Comparison of ENCODE assay signal across 1 cellular context in the genomic region with DNA sequence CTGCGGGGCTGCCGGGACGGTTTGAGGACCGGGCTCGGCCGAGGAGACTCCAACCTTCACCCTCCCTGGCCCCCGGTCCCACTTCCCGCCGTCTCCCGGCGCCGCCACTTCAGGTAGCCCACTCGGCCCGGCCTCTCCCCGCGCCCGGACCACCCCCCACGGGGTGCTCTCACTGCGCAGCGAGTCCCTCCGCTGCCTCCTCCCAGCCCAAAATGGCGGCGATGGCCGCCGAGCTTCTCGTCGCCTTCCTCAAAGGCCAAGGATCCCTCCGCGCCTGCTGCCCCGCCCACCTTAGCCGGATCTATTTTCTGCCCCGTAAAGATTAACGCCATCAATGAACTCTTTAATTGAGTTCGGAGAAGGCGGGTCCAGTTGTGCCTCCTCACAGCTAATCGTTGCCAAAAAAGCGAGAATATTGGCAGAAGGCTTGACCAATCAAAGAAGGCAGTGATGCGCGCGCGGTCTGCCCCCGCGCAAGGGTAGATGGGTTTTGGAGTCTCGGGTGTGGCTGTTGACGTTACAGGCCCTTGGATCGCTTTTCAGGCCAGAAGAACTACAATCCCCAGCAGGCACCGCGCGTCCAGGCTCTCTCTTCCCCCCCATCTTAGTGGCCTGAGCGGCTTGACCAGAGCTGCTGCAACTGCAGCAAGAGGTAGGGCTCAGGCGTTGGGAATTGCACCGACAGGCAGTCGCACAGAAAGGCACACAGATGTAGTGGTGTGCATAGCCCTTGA.
TF ChIP-seq lines count a peak whose summit lies in the region.

A gene with protein sequence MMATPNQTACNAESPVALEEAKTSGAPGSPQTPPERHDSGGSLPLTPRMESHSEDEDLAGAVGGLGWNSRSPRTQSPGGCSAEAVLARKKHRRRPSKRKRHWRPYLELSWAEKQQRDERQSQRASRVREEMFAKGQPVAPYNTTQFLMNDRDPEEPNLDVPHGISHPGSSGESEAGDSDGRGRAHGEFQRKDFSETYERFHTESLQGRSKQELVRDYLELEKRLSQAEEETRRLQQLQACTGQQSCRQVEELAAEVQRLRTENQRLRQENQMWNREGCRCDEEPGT (plus strand): TSS at position 588 of the 734 bp plus-strand sequence. CDS start 919 bp downstream, outside the sequence.

TF ChIP-seq in A549, 52 proteins besides CTCF, POLR2A, EP300 and RAD21 (continued from another document):
- TF ChIP-seq, protein P1, sequence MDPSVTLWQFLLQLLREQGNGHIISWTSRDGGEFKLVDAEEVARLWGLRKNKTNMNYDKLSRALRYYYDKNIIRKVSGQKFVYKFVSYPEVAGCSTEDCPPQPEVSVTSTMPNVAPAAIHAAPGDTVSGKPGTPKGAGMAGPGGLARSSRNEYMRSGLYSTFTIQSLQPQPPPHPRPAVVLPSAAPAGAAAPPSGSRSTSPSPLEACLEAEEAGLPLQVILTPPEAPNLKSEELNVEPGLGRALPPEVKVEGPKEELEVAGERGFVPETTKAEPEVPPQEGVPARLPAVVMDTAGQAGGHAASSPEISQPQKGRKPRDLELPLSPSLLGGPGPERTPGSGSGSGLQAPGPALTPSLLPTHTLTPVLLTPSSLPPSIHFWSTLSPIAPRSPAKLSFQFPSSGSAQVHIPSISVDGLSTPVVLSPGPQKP (IDR thresholded peaks at IDR 0.05; ENCODE audit: low read depth, low read length), result no peak
- no peak; the same call in 2 of the 3 replicates for TF ChIP-seq SMC3 (IDR thresholded peaks at IDR 0.05)
- TF ChIP-seq, protein P2, sequence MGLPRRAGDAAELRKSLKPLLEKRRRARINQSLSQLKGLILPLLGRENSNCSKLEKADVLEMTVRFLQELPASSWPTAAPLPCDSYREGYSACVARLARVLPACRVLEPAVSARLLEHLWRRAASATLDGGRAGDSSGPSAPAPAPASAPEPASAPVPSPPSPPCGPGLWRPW (IDR thresholded peaks at IDR 0.05), result no peak
- no peak for TF ChIP-seq HEYL (CRISPR knock-in tag; IDR thresholded peaks at IDR 0.05)
- TF ChIP-seq CEBPB (IDR thresholded peaks at IDR 0.05), result peak in 1 of 2 experiments; percentile 32; a peak in 1 of 4 replicates
- no peak for TF ChIP-seq HDAC2 (IDR thresholded peaks at IDR 0.05)
- TF ChIP-seq NFE2L2 (conservative IDR thresholded peaks at IDR 0.05; ENCODE audit: low read length), result no peak
- no peak for TF ChIP-seq FOSL2 (IDR thresholded peaks at IDR 0.05)
- TF ChIP-seq FOSL2 (CRISPR knock-in tag; IDR thresholded peaks at IDR 0.05), result no peak
- TF ChIP-seq, protein P3, sequence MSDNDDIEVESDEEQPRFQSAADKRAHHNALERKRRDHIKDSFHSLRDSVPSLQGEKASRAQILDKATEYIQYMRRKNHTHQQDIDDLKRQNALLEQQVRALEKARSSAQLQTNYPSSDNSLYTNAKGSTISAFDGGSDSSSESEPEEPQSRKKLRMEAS (IDR thresholded peaks at IDR 0.05), result peak; percentile 77
- no peak; the same call in 1 of the 2 replicates for TF ChIP-seq GATA3 (IDR thresholded peaks at IDR 0.05; ENCODE audit: borderline replicate concordance)
- TF ChIP-seq, protein P4, sequence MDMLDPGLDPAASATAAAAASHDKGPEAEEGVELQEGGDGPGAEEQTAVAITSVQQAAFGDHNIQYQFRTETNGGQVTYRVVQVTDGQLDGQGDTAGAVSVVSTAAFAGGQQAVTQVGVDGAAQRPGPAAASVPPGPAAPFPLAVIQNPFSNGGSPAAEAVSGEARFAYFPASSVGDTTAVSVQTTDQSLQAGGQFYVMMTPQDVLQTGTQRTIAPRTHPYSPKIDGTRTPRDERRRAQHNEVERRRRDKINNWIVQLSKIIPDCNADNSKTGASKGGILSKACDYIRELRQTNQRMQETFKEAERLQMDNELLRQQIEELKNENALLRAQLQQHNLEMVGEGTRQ (IDR thresholded peaks at IDR 0.05), result no peak
- TF ChIP-seq TP53 (CRISPR knock-in tag; IDR thresholded peaks at IDR 0.05), result peak; percentile 83; the same call in 1 of the 2 replicates
- no peak for TF ChIP-seq RNF2 (IDR thresholded peaks at IDR 0.05; ENCODE audit: borderline replicate concordance, low read depth)
- TF ChIP-seq, protein P5, sequence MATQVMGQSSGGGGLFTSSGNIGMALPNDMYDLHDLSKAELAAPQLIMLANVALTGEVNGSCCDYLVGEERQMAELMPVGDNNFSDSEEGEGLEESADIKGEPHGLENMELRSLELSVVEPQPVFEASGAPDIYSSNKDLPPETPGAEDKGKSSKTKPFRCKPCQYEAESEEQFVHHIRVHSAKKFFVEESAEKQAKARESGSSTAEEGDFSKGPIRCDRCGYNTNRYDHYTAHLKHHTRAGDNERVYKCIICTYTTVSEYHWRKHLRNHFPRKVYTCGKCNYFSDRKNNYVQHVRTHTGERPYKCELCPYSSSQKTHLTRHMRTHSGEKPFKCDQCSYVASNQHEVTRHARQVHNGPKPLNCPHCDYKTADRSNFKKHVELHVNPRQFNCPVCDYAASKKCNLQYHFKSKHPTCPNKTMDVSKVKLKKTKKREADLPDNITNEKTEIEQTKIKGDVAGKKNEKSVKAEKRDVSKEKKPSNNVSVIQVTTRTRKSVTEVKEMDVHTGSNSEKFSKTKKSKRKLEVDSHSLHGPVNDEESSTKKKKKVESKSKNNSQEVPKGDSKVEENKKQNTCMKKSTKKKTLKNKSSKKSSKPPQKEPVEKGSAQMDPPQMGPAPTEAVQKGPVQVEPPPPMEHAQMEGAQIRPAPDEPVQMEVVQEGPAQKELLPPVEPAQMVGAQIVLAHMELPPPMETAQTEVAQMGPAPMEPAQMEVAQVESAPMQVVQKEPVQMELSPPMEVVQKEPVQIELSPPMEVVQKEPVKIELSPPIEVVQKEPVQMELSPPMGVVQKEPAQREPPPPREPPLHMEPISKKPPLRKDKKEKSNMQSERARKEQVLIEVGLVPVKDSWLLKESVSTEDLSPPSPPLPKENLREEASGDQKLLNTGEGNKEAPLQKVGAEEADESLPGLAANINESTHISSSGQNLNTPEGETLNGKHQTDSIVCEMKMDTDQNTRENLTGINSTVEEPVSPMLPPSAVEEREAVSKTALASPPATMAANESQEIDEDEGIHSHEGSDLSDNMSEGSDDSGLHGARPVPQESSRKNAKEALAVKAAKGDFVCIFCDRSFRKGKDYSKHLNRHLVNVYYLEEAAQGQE (IDR thresholded peaks at IDR 0.05), result peak; percentile 35; the same call in 1 of the 2 replicates
- TF ChIP-seq, protein P6, sequence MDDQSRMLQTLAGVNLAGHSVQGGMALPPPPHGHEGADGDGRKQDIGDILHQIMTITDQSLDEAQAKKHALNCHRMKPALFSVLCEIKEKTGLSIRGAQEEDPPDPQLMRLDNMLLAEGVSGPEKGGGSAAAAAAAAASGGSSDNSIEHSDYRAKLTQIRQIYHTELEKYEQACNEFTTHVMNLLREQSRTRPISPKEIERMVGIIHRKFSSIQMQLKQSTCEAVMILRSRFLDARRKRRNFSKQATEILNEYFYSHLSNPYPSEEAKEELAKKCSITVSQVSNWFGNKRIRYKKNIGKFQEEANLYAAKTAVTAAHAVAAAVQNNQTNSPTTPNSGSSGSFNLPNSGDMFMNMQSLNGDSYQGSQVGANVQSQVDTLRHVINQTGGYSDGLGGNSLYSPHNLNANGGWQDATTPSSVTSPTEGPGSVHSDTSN (IDR thresholded peaks at IDR 0.05), result peak; percentile 96; the same call in 1 of the 2 replicates
- TF ChIP-seq HOXB5 (CRISPR knock-in tag; IDR thresholded peaks at IDR 0.05), result peak; percentile 88
- no peak; the same call in 1 of the 2 replicates for TF ChIP-seq RFX5 (IDR thresholded peaks at IDR 0.05)
- no peak for TF ChIP-seq ZSCAN20 (CRISPR knock-in tag; IDR thresholded peaks at IDR 0.05)
- TF ChIP-seq RARB (CRISPR knock-in tag; IDR thresholded peaks at IDR 0.05), result peak; percentile 18; the same call in 1 of the 2 replicates
- TF ChIP-seq SREBF2 (IDR thresholded peaks at IDR 0.05), result no peak
- no peak for TF ChIP-seq CBX8 (IDR thresholded peaks at IDR 0.05)
- TF ChIP-seq MYC (IDR thresholded peaks at IDR 0.05; ENCODE audit: borderline replicate concordance, low read length), result no peak; the same call in 1 of the 2 replicates
- TF ChIP-seq KDM1A (IDR thresholded peaks at IDR 0.05; ENCODE audit: low read depth), result no peak
- no peak for TF ChIP-seq EHMT2 (IDR thresholded peaks at IDR 0.05; ENCODE audit: low read depth)
- no peak for TF ChIP-seq FOXS1 (CRISPR knock-in tag; IDR thresholded peaks at IDR 0.05)
- peak; percentile 82 for TF ChIP-seq CHD2 (IDR thresholded peaks at IDR 0.05; ENCODE audit: low read length, partially characterized antibody)
- TF ChIP-seq BHLHE40 (IDR thresholded peaks at IDR 0.05; ENCODE audit: low read depth, low read length), result no peak
- TF ChIP-seq JUN (IDR thresholded peaks at IDR 0.05), result peak; percentile 97 to 100
- TF ChIP-seq, protein P7, sequence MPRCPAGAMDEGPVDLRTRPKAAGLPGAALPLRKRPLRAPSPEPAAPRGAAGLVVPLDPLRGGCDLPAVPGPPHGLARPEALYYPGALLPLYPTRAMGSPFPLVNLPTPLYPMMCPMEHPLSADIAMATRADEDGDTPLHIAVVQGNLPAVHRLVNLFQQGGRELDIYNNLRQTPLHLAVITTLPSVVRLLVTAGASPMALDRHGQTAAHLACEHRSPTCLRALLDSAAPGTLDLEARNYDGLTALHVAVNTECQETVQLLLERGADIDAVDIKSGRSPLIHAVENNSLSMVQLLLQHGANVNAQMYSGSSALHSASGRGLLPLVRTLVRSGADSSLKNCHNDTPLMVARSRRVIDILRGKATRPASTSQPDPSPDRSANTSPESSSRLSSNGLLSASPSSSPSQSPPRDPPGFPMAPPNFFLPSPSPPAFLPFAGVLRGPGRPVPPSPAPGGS (IDR thresholded peaks at IDR 0.05), result peak; percentile 87; the same call in 2 of the 3 replicates
- TF ChIP-seq FOSB (CRISPR knock-in tag; IDR thresholded peaks at IDR 0.05), result peak; percentile 43; the same call in 1 of the 2 replicates
- TF ChIP-seq NR3C1 (IDR thresholded peaks at IDR 0.05), result no peak
- no peak for TF ChIP-seq CBX2 (IDR thresholded peaks at IDR 0.05; ENCODE audit: borderline replicate concordance, low read depth)
- no peak for TF ChIP-seq ZNF302 (CRISPR knock-in tag; IDR thresholded peaks at IDR 0.05)
- TF ChIP-seq HOXA7 (CRISPR knock-in tag; IDR thresholded peaks at IDR 0.05), result 0 out of 2 replicates have a peak, but pooled peaks have one; percentile 12
TF ChIP-seq in A549: peak in this region for 16.
